In genomic region chr4:24973471-24974251, GRCh38 we compare ENCODE assay signal across 1 cellular context.
TF ChIP-seq lines count a peak whose summit lies in the region.

No MANE protein-coding gene starts in this region.

TF ChIP-seq in K562, 482 proteins besides CTCF, POLR2A, EP300 and RAD21 (continued from another document):
- TF ChIP-seq ZBTB40 (IDR thresholded peaks at IDR 0.05) (no peak), ZBTB40 (CRISPR knock-in tag; IDR thresholded peaks at IDR 0.05) (no peak)
